Comparison of ENCODE assay signal across 23 cellular contexts in the genomic region with DNA sequence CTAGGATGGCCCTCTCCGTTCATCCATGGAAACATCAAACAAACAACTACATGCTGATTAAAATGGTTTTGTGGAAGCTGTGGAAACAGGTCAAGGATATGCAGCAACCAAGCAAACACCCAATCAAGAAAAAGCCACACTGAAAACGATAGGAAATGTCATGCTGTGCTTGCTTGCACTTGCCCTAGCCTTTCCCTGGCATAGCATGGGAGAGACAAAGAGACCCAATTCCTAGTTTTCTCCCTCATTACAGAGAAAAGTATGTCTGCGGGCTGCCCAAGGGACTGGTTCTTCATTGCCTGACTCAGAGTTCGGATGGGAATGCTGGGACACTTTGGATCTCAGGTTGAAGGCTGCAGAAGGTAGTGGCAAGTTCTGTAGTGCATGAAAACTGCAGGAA.
"Had no signal": no experiment of that assay in that cellular context is flagged by ENCODE, and none has a peak within 500 bp of the region (broad histone marks: within the 10 kb centered on the region; RNA-seq: fewer than 3 reads in every experiment).

No MANE protein-coding gene starts in this region.

- H3K36me3 ChIP-seq: left ventricle myocardium inferior, right atrium auricular region, tibial artery had no signal

- H3K27me3 ChIP-seq: body of pancreas, right atrium auricular region, tibial artery had no signal

- H3K9me3 ChIP-seq: body of pancreas, left ventricle myocardium inferior, right atrium auricular region, tibial artery had no signal

- ATAC-seq: activated CD4-positive, CD25-positive, alpha-beta regulatory T cell treated with anti-CD3 and anti-CD28 coated beads, Interleukin-2, amount 50 U/mL, for 24 hours; activated CD8-positive, alpha-beta T cell treated with anti-CD3 and anti-CD28 coated beads, Interleukin-2, amount 10 ng/mL, durations not matched to agents 7 days and 5 days; body of pancreas; effector memory CD8-positive, alpha-beta T cell; stimulated activated naive CD8-positive, alpha-beta T cell treated with anti-CD3 and anti-CD28 coated beads, Interleukin-15, Interleukin-2, amounts not matched to agents 100 U/mL and 50 U/mL, for 24 hours had no signal

- H3K4me1 ChIP-seq: body of pancreas, left ventricle myocardium inferior, right atrium auricular region, tibial artery had no signal

- H3K4me3 ChIP-seq: body of pancreas, left ventricle myocardium inferior, right atrium auricular region, tibial artery had no signal

- DNase-seq: activated CD4-positive, alpha-beta T cell treated with anti-CD3 and anti-CD28 coated beads, Interleukin-2, amount 10 ng/mL, durations not matched to agents 7 days and 5 days; activated CD8-positive, alpha-beta T cell treated with anti-CD3 and anti-CD28 coated beads, Interleukin-2, amount 10 ng/mL, durations not matched to agents 7 days and 5 days; activated naive CD4-positive, alpha-beta T cell treated with Interleukin-2 at 50 U/mL for 16 hours; activated naive CD8-positive, alpha-beta T cell treated with anti-CD3 and anti-CD28 coated beads, Interleukin-2, amount 10 ng/mL, durations not matched to agents 7 days and 5 days; activated T-cell treated with anti-CD3 and anti-CD28 coated beads, Interleukin-2, amount 50 U/mL, for 24 hours; amygdala; body of pancreas; caudate nucleus; effector memory CD8-positive, alpha-beta T cell; foreskin fibroblast; glutamatergic neuron; hippocampal formation; kidney glomerular epithelial cell; left ventricle myocardium inferior; mammary epithelial cell; nephron progenitor cell; stimulated activated naive CD8-positive, alpha-beta T cell treated with anti-CD3 and anti-CD28 coated beads, Interleukin-15, Interleukin-2, amounts not matched to agents 100 U/mL and 50 U/mL, for 24 hours; substantia nigra; T1000; tibial artery had no signal

- H3K27ac ChIP-seq: body of pancreas, epithelial cell of prostate, left ventricle myocardium inferior, right atrium auricular region, tibial artery had no signal
